Comparison of ENCODE assay signal across 8 cellular contexts in the genomic region with DNA sequence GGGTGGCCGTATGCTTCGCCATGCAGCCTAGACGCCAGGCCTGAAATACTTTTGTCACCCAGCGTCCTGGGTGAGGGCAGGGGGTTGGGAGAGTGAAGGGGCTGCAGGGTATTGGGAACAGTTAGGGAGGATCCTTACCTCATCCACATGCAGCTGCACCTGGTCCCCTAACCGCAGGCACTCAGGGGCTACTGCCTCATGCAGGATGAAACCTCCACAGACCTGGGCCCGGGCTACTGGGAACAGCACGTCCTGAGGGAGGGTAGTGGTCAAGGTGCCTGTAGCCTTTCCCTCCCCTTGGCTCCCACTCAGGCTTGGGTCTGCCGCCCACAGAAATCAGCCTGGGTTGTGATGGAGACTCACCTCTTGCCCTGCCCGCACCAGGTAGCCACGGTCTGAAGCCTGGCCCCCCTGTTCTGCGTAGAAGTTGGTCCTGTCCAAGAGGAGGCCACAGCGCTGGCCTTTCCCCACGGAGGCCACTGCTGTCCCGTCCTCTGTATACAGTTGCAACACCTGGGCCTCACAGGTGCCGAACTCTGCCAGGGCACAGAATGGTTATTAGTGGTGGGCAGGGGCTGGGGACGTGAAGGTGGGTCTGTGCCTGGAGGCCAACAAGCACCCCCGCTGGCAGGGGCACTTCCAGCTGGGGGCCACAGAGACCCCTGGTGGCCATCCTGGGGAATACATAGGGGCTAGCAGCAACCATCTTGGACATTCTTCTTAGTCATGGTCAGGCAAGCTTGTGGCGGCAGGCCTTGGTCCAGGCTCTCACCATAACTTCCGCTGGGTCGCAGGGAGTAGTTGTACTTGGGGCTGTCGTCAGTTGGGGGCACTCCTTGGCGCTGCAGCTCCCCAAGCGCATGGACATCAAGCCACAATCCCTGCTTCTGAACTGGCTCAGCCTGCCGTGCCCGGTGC. TPM values are rescaled to one million over a fixed set of nuclear protein-coding genes. Genes with fewer than 3 reads are reported as not detected.
DNase-seq lines count a peak whose midpoint lies in the region; ATAC-seq, FAIRE-seq and TF ChIP-seq lines count a peak whose summit lies in the region.

No MANE protein-coding gene starts in this region.

- no peak for FAIRE-seq in small intestine (lab: Jason Lieb, UNC)

- H3K36me3 ChIP-seq in OCI-LY1 (ENCODE audit: insufficient read depth, low read length) (peaks cover 80% of the 10 kb centered on the region), heart left ventricle (peaks cover 0 to 96% (median 88%) of the 10 kb centered on the region in 9 donors), small intestine (ENCODE audit: control insufficient read depth in 2 of 2, insufficient read depth in 2 of 2, low read length in 2 of 2) (peaks cover 6 to 33% of the 10 kb centered on the region in 2 donors)

- WGBS in heart left ventricle, 4 donors = 86 to 88% (median 87%) methylated on average over 15 to 25 of the region's 25 CpGs
- 87 to 90% (median 88%) methylated on average over 24 to 25 of the region's 25 CpGs for WGBS in small intestine, 3 donors

- no peak overlapping the region for H3K9ac ChIP-seq in OCI-LY1 (ENCODE audit: low read length)

- no peaks in the 10 kb centered on the region for H3K79me2 ChIP-seq in OCI-LY1 (ENCODE audit: insufficient read depth, low read length)

- POLR2A ChIA-PET in GM10248 (lab: Yijun Ruan, JAX) = interaction anchor here (0.6 to 1.3 kb wide), 2 partner anchors 9 to 26 kb away, joined by 3 to 4 read pairs; no protein-coding TSS in a partner anchor

- H3F3A ChIP-seq in OCI-LY1 (ENCODE audit: insufficient read depth, low read length) = no peaks in the 10 kb centered on the region

- H3K27ac ChIP-seq in 22Rv1 (no peak overlapping the region), OCI-LY1 (ENCODE audit: low read depth, low read length, poor library complexity, severe bottlenecking) (no peak overlapping the region), heart left ventricle (no peak overlapping the region), small intestine (ENCODE audit: low read depth in 1 of 2, low read length in 1 of 2) (no peak overlapping the region)

- no peak overlapping the region for H3K4me2 ChIP-seq in OCI-LY1 (ENCODE audit: low read length)

- H3K27me3 ChIP-seq in OCI-LY1 (ENCODE audit: insufficient read depth, low read length) (no peaks in the 10 kb centered on the region), heart left ventricle (no peaks in the 10 kb centered on the region), small intestine (ENCODE audit: control insufficient read depth in 2 of 2, insufficient read depth in 2 of 2, low read length in 2 of 2) (no peaks in the 10 kb centered on the region)

- H2AFZ ChIP-seq in OCI-LY1 (ENCODE audit: low read length) = no peak overlapping the region

- peak in 2 of 4 donors; percentile 16 to 17 for ATAC-seq in heart left ventricle

- H3K4me3 ChIP-seq in OCI-LY1 (ENCODE audit: low read depth, low read length, poor library complexity, severe bottlenecking) (no peak overlapping the region), heart left ventricle (no peak overlapping the region), small intestine (ENCODE audit: low read depth in 1 of 2, low read length in 2 of 2) (no peak overlapping the region)

- TF ChIP-seq CTCF in 22Rv1 (IDR thresholded peaks at IDR 0.05) = peak; percentile 93
- TF ChIP-seq CTCF in GM10248 (IDR thresholded peaks at IDR 0.05; ENCODE audit: control extremely low read depth, extremely low read depth, low read depth, missing control alignments) = peak; percentile 73
- peak; percentile 76 for TF ChIP-seq CTCF in OCI-LY1 (IDR thresholded peaks at IDR 0.05; ENCODE audit: low read length)
- TF ChIP-seq CTCF in heart left ventricle (IDR thresholded peaks at IDR 0.05) = peak; percentile 50 to 76 (median 64)

- H3K9me3 ChIP-seq in OCI-LY1 (ENCODE audit: low read length) = no peaks in the 10 kb centered on the region
- no peaks in the 10 kb centered on the region for H3K9me3 ChIP-seq in heart left ventricle
- no peaks in the 10 kb centered on the region for H3K9me3 ChIP-seq in small intestine (ENCODE audit: control insufficient read depth, low read depth)

- peak; percentile 79 for DNase-seq in GM10248 (ENCODE audit: extremely low spot score)
- peak; percentile 15 for DNase-seq in activated effector memory CD4-positive, alpha-beta T cell treated with Interleukin-2 at 50 U/mL for 16 hours
- no peak for DNase-seq in heart left ventricle
- peak; percentile 16 for DNase-seq in small intestine
- no peak for DNase-seq in ureter (ENCODE audit: low spot score)
- DNase-seq in SIG-M5 treated with dmso at 0.1 percent for 504 hours (lab: John Stamatoyannopoulos, UW; ENCODE audit: unreplicated experiment) = no peak

- no peak for TF ChIP-seq POLR2A in heart left ventricle (IDR thresholded peaks at IDR 0.05)

- CTCF ChIA-PET in GM10248 (lab: Yijun Ruan, JAX) = interaction anchor here (0.6 to 13.1 kb wide), 21 partner anchors 8 to 208 kb away, joined by 3 to 182 read pairs (median 4); partner anchors contain the start of genes AARS2, NFKBIE, SLC35B2 and TMEM151B

- no peaks in the 10 kb centered on the region for H3K4me1 ChIP-seq in OCI-LY1 (ENCODE audit: insufficient read depth, low read length, severe bottlenecking)
- H3K4me1 ChIP-seq in heart left ventricle = peaks cover 0 to 12% (median 0%) of the 10 kb centered on the region in 12 donors
- peaks cover 0 to 2% of the 10 kb centered on the region in 2 donors for H3K4me1 ChIP-seq in small intestine (ENCODE audit: control insufficient read depth in 2 of 2, insufficient read depth in 1 of 2, low read depth in 1 of 2, low read length in 1 of 2)

- intact Hi-C loops in heart left ventricle (cut with DNase I) = loop anchor here in 4 of 10 donors (5.0 kb wide), 1 partner anchor 37 kb away; the partner anchor contains the start of gene NFKBIE (in 4 of the 4)

- H4K20me1 ChIP-seq in OCI-LY1 (ENCODE audit: insufficient read depth, low read length) = no peaks in the 10 kb centered on the region

- no peaks in the 10 kb centered on the region for H3K9me2 ChIP-seq in OCI-LY1 (ENCODE audit: low read depth, low read length)

RNA-seq across cellular contexts. Expression of gene AARS2, which starts 8.6 kb away (rescaled TPM):
- total RNA-seq in heart left ventricle = 1 to 10 TPM; 5.0 to 9.8 (median 7.6) TPM
- 1 to 10 TPM; 4.1 to 7.6 TPM for polyA plus RNA-seq in heart left ventricle
- polyA plus RNA-seq in small intestine = 10 to 100 TPM in 1 of 3 donors, 1 to 10 TPM in 2; 3.2 to 11.4 (median 6.7) TPM
- total RNA-seq in ureter = 17.4 TPM

RNA-seq across cellular contexts. Expression of gene TMEM151B, which starts 34.3 kb away (rescaled TPM):
- total RNA-seq in heart left ventricle (1 to 10 TPM in 1 of 9 donors, under 1 TPM in 4, not detected in 4; 0.21 to 5.3 (median 0.45) TPM), ureter (not detected)
- polyA plus RNA-seq in heart left ventricle (1 to 10 TPM in 1 of 2 donors, under 1 TPM in 1; 0.37 to 1.4 TPM), small intestine (1 to 10 TPM in 1 of 3 donors, not detected in 2; 3.1 TPM)

RNA-seq across cellular contexts. Expression of gene SPATS1, which starts 37.9 kb away (rescaled TPM):
- not detected for total RNA-seq in heart left ventricle
- not detected for polyA plus RNA-seq in heart left ventricle
- under 1 TPM in 1 of 3 donors, not detected in 2; 0.13 TPM for polyA plus RNA-seq in small intestine
- total RNA-seq in ureter = not detected

RNA-seq across cellular contexts. Expression of gene NFKBIE, which starts 39.2 kb away (rescaled TPM):
- total RNA-seq in heart left ventricle = 10 to 100 TPM in 1 of 9 donors, 1 to 10 TPM in 8; 2.5 to 13.1 (median 3.8) TPM
- polyA plus RNA-seq in heart left ventricle = 1 to 10 TPM; 4.0 to 5.8 TPM
- 10 to 100 TPM in 1 of 3 donors, 1 to 10 TPM in 2; 7.6 to 13.5 (median 8.3) TPM for polyA plus RNA-seq in small intestine
- total RNA-seq in ureter = 8.0 TPM

RNA-seq across cellular contexts. Expression of gene SLC35B2, which starts 47.2 kb away (rescaled TPM):
- total RNA-seq in heart left ventricle = 10 to 100 TPM; 18.1 to 35.6 (median 26.4) TPM
- 10 to 100 TPM; 10.2 to 36.7 TPM for polyA plus RNA-seq in heart left ventricle
- polyA plus RNA-seq in small intestine = 10 to 100 TPM in 2 of 3 donors, 1 to 10 TPM in 1; 6.5 to 33.2 (median 11.3) TPM
- total RNA-seq in ureter = 33.6 TPM

Comparison
In these comparisons a context has a peak if more than half of its experiments do, and no peak if none do; other contexts are left out.
1. DNase-seq: peak in GM10248 (single experiment), activated effector memory CD4-positive, alpha-beta T cell treated with Interleukin-2 at 50 U/mL for 16 hours (single experiment) and small intestine (single experiment); none in heart left ventricle (0 of 5), ureter (single experiment) and SIG-M5 treated with dmso at 0.1 percent for 504 hours (single experiment).
2. Peak in every context shown above with its lines, with median percentiles within 50 percentile points of each other: CTCF ChIP-seq.